ENCODE assay signal across 8 cellular contexts in the genomic region with DNA sequence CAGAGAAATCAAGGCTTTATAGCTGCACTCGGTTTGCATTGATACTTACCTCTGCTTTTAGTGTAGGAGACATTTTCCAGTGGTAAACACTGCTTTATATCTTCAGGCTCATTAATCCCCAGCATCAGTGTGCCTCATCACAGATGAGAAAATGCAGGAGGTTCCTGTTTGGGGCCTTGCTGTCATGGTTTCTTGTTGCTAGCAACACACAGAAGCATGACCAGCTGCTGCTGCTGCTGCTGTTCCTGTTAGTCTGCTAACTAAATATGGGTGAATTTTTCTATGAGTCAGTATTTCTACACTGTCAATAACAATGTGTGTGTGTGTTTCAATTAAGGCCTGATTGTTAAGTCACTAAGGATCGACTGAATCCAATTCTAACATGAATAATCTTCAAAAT.
DNase-seq lines count a peak whose midpoint lies in the region; ATAC-seq, FAIRE-seq and TF ChIP-seq lines count a peak whose summit lies in the region.

No MANE protein-coding gene starts in this region.

- FAIRE-seq in bronchial epithelial cell (lab: Jason Lieb, UNC), result no peak

- peak; percentile 83 for ATAC-seq in HG02884 (IDR thresholded peaks at IDR 0.05; ENCODE audit: unreplicated experiment)
- ATAC-seq in memory B cell (ENCODE audit: low read depth), result peak; percentile 76

- no peaks in the 10 kb centered on the region for H3K36me3 ChIP-seq in bronchial epithelial cell (ENCODE audit: control insufficient read depth, insufficient read depth, low read length)

- peaks cover 3% of the 10 kb centered on the region for H3K27me3 Mint-ChIP-seq in memory B cell

- DNase-seq in GM04504 (ENCODE audit: low read depth), result peak; percentile 89
- DNase-seq in NCI-H69 (lab: John Stamatoyannopoulos, UW), result peak; percentile 68
- peak; percentile 95 for DNase-seq in bronchial epithelial cell (ENCODE audit: low read depth)
- DNase-seq in memory B cell (ENCODE audit: low spot score in 2 of 2), result no peak
- DNase-seq in HUDEP-2 (lab: John Stamatoyannopoulos, UW; ENCODE audit: unreplicated experiment in 76 of 76), result no peak
- no peak for DNase-seq in T-helper 9 cell

- H3K4me3 Mint-ChIP-seq in memory B cell, result no peak overlapping the region

- H3K36me3 Mint-ChIP-seq in memory B cell, result no peaks in the 10 kb centered on the region

- peaks cover 4% of the 10 kb centered on the region for H3K4me1 Mint-ChIP-seq in memory B cell

- no peak overlapping the region for H3K4me3 ChIP-seq in bronchial epithelial cell (ENCODE audit: low read depth, low read length)

- H3K27ac ChIP-seq in 22Rv1, result peak overlapping the region; percentile 65

- TF ChIP-seq CTCF in 22Rv1 (IDR thresholded peaks at IDR 0.05), result no peak
- TF ChIP-seq CTCF in bronchial epithelial cell (IDR thresholded peaks at IDR 0.05; ENCODE audit: insufficient read depth, low read length, severe bottlenecking), result no peak

- no peaks in the 10 kb centered on the region for H3K27me3 ChIP-seq in bronchial epithelial cell (ENCODE audit: control insufficient read depth, insufficient read depth, low read length)

- H3K9me3 Mint-ChIP-seq in memory B cell, result no peaks in the 10 kb centered on the region

- H3K27ac Mint-ChIP-seq in memory B cell, result peak overlapping the region; percentile 65

Comparison
In these comparisons a context has a peak if more than half of its experiments do, and no peak if none do; other contexts are left out.
1. DNase-seq: peak in GM04504 (single experiment), NCI-H69 (single experiment) and bronchial epithelial cell (single experiment); none in memory B cell (0 of 2), HUDEP-2 (0 of 76) and T-helper 9 cell (single experiment).